9 cellular contexts compared by ENCODE assay signal in the genomic region with DNA sequence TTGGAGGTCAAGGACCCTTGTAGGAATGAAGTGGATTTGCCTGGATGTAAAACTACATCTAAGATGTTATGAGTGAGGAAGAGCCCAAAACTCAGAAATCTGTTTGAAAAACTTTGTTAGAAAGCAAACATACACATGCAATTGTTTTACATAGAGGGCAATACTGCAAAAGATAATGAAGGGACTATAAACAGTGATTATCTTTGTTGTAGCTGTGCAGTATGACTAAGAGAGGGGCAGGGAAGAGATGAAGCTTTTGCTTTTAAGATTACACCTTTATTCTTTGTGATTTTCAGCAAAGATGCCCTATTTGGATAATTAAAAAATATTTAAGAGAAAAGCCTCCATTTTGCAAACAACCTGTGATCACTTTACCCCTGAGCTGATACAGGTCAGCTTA.
"Had no signal": no experiment of that assay in that cellular context is flagged by ENCODE, and none has a peak within 500 bp of the region (broad histone marks: within the 10 kb centered on the region; RNA-seq: fewer than 3 reads in every experiment).

No MANE protein-coding gene starts in this region.

- ATAC-seq: HCT116, K562 had no signal

- H3K4me1 ChIP-seq: HAP-1 had no signal

- DNase-seq: GM23248, GOT3, H7, HFFc6, IMR-90 had no signal

- H2AFZ ChIP-seq: GM23248 had no signal

- H3K9me3 ChIP-seq: HAP-1 had no signal

- FAIRE-seq: HTR-8/SVneo, K562 had no signal

- H3K4me3 ChIP-seq: GM23248, HAP-1, K562 had no signal

- H3K9ac ChIP-seq: GM23248 had no signal

- H3K27ac ChIP-seq: GM23248 had no signal

- H3K36me3 ChIP-seq: HAP-1 had no signal
